ENCODE assay signal across 8 cellular contexts in the genomic region with DNA sequence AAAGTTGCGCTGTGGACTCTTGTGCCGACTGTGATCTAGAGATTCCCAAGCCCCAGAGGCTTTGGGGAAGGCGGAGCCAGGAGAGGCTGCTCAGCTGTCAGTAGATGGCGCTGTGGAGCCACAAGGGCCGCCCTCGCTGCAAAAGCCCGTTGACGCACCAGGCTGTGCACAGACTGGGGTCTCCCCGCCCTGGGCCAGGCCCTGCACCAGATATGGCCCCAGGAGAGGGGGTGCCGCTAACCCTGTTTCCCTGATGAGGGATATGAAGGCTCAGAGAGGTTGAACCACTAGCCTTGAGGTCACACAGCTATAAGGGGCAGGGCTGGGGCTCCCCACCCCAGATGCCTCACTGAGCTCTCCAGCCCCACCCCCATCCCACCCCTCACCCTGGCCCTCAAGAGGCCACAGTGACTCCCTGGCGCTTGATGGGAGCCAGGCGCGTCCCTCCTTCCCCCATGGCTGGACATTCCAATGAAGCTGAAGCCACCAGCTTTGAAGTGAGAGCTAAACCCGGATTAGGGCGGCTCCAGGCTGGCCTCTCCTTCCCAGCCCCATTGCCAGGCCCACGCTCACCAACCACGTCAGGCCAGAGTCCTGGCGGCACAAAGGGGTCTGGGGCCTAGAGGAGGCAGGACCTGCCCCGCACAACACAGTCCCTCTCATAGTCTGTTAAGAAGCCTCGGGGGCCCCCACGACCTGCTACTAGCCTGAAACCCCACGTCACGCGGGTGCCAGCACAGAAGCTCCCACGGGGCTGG. TPM values are rescaled to one million over a fixed set of nuclear protein-coding genes. Genes with fewer than 3 reads are reported as not detected.
DNase-seq lines count a peak whose midpoint lies in the region; ATAC-seq and TF ChIP-seq lines count a peak whose summit lies in the region.

No MANE protein-coding gene starts in this region.

- no peaks in the 10 kb centered on the region for H3K36me3 ChIP-seq in Karpas-422 (ENCODE audit: insufficient read depth, low read length)
- H3K36me3 ChIP-seq in SJCRH30: no peaks in the 10 kb centered on the region
- no peaks in the 10 kb centered on the region for H3K36me3 ChIP-seq in parathyroid adenoma (ENCODE audit: control insufficient read depth, insufficient read depth, low read length)
- no peaks in the 10 kb centered on the region for H3K36me3 ChIP-seq in transverse colon

- H3K4me2 ChIP-seq in Karpas-422 (ENCODE audit: low read depth, low read length, poor library complexity, severe bottlenecking): no peak overlapping the region
- H3K4me2 ChIP-seq in parathyroid adenoma (ENCODE audit: low read length): peak overlapping the region; percentile 26

- DNase-seq in GDM1 (lab: John Stamatoyannopoulos, UW) (peak; percentile 69), Karpas-422 (peak; percentile 92), SJCRH30 (peak; percentile 86 to 94), globus pallidus (ENCODE audit: low spot score) (peak; percentile 28), transverse colon (peak; percentile 83)
- DNase-seq in activated gamma-delta T cell treated with anti-CD3 and anti-CD28 coated beads, Interleukin-2, amount 50 U/mL, for 16 hours (ENCODE audit: low read depth): peak; percentile 51

- no peaks in the 10 kb centered on the region for H4K20me1 ChIP-seq in Karpas-422 (ENCODE audit: insufficient read depth, low read depth, low read length)

- no peak for TF ChIP-seq POLR2A in transverse colon (IDR thresholded peaks at IDR 0.05)

- no peaks in the 10 kb centered on the region for H3K27me3 ChIP-seq in Karpas-422 (ENCODE audit: low read length)
- 0 out of 2 replicates have a peak, but pooled peaks cover 2% of the 10 kb centered on the region for H3K27me3 ChIP-seq in SJCRH30
- H3K27me3 ChIP-seq in parathyroid adenoma (ENCODE audit: control insufficient read depth, insufficient read depth, low read length): no peaks in the 10 kb centered on the region
- H3K27me3 ChIP-seq in transverse colon: no peaks in the 10 kb centered on the region

- H3K9me2 ChIP-seq in Karpas-422 (replicated peaks; ENCODE audit: insufficient read depth, low read length): no peaks in the 10 kb centered on the region

- H3K9ac ChIP-seq in Karpas-422 (ENCODE audit: low read length): no peak overlapping the region
- no peak overlapping the region for H3K9ac ChIP-seq in parathyroid adenoma

- 64% methylated on average over 18 of the region's 25 CpGs; no CpG with 5 or more reads in 1 of the 2 donors for WGBS in transverse colon (ENCODE audit: low coverage in 1 of 2), 2 donors

- TF ChIP-seq EP300 in transverse colon (IDR thresholded peaks at IDR 0.05; ENCODE audit: low read depth): no peak

- in situ Hi-C loops in transverse colon (cut with MboI; ENCODE audit: low pct_ligation_motif_present in 1 of 4, low pct_unique_long_range_greater_than_20kb in 1 of 4, low sequenced_read_pairs in 3 of 4): no loop called here

- H2AFZ ChIP-seq in Karpas-422 (ENCODE audit: low read length) (no peak overlapping the region), parathyroid adenoma (peak overlapping the region; percentile 34)

- TF ChIP-seq CTCF in parathyroid adenoma (IDR thresholded peaks at IDR 0.05): peak; percentile 85
- peak; percentile 72 to 92 (median 82) for TF ChIP-seq CTCF in transverse colon (IDR thresholded peaks at IDR 0.05)

- no peaks in the 10 kb centered on the region for H3K9me3 ChIP-seq in Karpas-422 (ENCODE audit: low read length)
- no peaks in the 10 kb centered on the region for H3K9me3 ChIP-seq in SJCRH30 (replicated peaks)
- H3K9me3 ChIP-seq in parathyroid adenoma (ENCODE audit: control insufficient read depth, low read length): no peaks in the 10 kb centered on the region
- H3K9me3 ChIP-seq in transverse colon: no peaks in the 10 kb centered on the region

- H3K4me1 ChIP-seq in Karpas-422 (ENCODE audit: low read length) (peaks cover 2% of the 10 kb centered on the region; the same call in 1 of the 2 replicates), SJCRH30 (peaks cover 2% of the 10 kb centered on the region), parathyroid adenoma (no peaks in the 10 kb centered on the region), transverse colon (peaks cover 3 to 16% (median 14%) of the 10 kb centered on the region in 4 donors)

- H3K27ac ChIP-seq in Karpas-422 (ENCODE audit: low read length) (no peak overlapping the region), SJCRH30 (peak overlapping the region; percentile 34; the same call in 1 of the 2 replicates), parathyroid adenoma (no peak overlapping the region), transverse colon (no peak overlapping the region)

- H3K4me3 ChIP-seq in Karpas-422 (ENCODE audit: low read length): no peak overlapping the region
- no peak overlapping the region for H3K4me3 ChIP-seq in SJCRH30
- no peak overlapping the region for H3K4me3 ChIP-seq in parathyroid adenoma (ENCODE audit: low read depth, low read length)
- H3K4me3 ChIP-seq in transverse colon: no peak overlapping the region

- intact Hi-C loops in transverse colon (cut with DNase I; ENCODE audit: low total_unique reads): loop anchor here (2.0 kb wide), 1 partner anchor 668 kb away; no protein-coding TSS in a partner anchor

- H3K79me2 ChIP-seq in Karpas-422 (ENCODE audit: low read length) (no peaks in the 10 kb centered on the region), parathyroid adenoma (no peaks in the 10 kb centered on the region)

- ATAC-seq in HG02870 (IDR thresholded peaks at IDR 0.05; ENCODE audit: unreplicated experiment): no peak

RNA-seq across cellular contexts. Expression of a gene that starts 26.4 kb away (rescaled TPM):
- total RNA-seq in Karpas-422 (2014; rRNA removed; shearing (Covaris generic); ENCODE audit: low replicate concordance): not detected in 2 replicates
- total RNA-seq in SJCRH30 (2014; rRNA removed; shearing (Covaris generic)): 3.9 and 4.1 TPM in 2 replicates
- not detected for total RNA-seq in transverse colon

Comparison
In these comparisons a context has a peak if more than half of its experiments do, and no peak if none do; other contexts are left out.
1. DNase-seq: peak in every context shown above with its lines; median percentile 92 in Karpas-422; 90 in SJCRH30; 83 in transverse colon; 69 in GDM1; 51 in activated gamma-delta T cell treated with anti-CD3 and anti-CD28 coated beads, Interleukin-2, amount 50 U/mL, for 16 hours; 28 in globus pallidus.